In genomic region chr19:53507523-53508442, GRCh38 we compare ENCODE assay signal across 1 cellular context.
TF ChIP-seq lines count a peak whose summit lies in the region.

No MANE protein-coding gene starts in this region.

TF ChIP-seq in HepG2, 621 proteins besides CTCF, POLR2A, EP300 and RAD21 (continued from another document and continues in another):
- TF ChIP-seq EHMT2 (IDR thresholded peaks at IDR 0.05; ENCODE audit: borderline replicate concordance, low read depth, low read length) (peak; percentile 94; the same call in 1 of the 2 replicates), RXRA (CRISPR knock-in tag; IDR thresholded peaks at IDR 0.05) (peak; percentile 93), DNMT1 (CRISPR knock-in tag; IDR thresholded peaks at IDR 0.05) (no peak), ZNF563 (CRISPR knock-in tag; IDR thresholded peaks at IDR 0.05) (no peak), ZNF367 (CRISPR knock-in tag; IDR thresholded peaks at IDR 0.05; ENCODE audit: borderline replicate concordance) (no peak), ZNF329 (CRISPR knock-in tag; IDR thresholded peaks at IDR 0.05; ENCODE audit: low read depth) (no peak), ZNF709 (CRISPR knock-in tag; IDR thresholded peaks at IDR 0.05) (peak; percentile 11; the same call in 1 of the 2 replicates), RARA (CRISPR knock-in tag; IDR thresholded peaks at IDR 0.05) (peak; percentile 88), ZNF576 (CRISPR knock-in tag; IDR thresholded peaks at IDR 0.05) (no peak), ZNF503 (CRISPR knock-in tag; IDR thresholded peaks at IDR 0.05) (0 out of 2 replicates have a peak, but pooled peaks have one; percentile 30), NR3C1 (CRISPR knock-in tag; IDR thresholded peaks at IDR 0.05) (no peak), HCFC1 (IDR thresholded peaks at IDR 0.05; ENCODE audit: low read depth, low read length) (no peak), BCLAF1 (IDR thresholded peaks at IDR 0.05) (no peak), ZNF543 (CRISPR knock-in tag; IDR thresholded peaks at IDR 0.05) (peak; percentile 78; the same call in 1 of the 2 replicates), POGZ (CRISPR knock-in tag; IDR thresholded peaks at IDR 0.05) (peak; percentile 65), ZNF567 (CRISPR knock-in tag; IDR thresholded peaks at IDR 0.05; ENCODE audit: borderline replicate concordance) (no peak), ZNF580 (CRISPR knock-in tag; IDR thresholded peaks at IDR 0.05; ENCODE audit: borderline replicate concordance, low read depth) (peak; percentile 63; the same call in 1 of the 2 replicates), ARNT2 (CRISPR knock-in tag; IDR thresholded peaks at IDR 0.05; ENCODE audit: low read depth) (no peak), NCOR1 (IDR thresholded peaks at IDR 0.05; ENCODE audit: borderline replicate concordance, low read length) (peak; percentile 65; the same call in 1 of the 2 replicates), SALL2 (CRISPR knock-in tag; IDR thresholded peaks at IDR 0.05) (no peak), SMYD3 (CRISPR knock-in tag; IDR thresholded peaks at IDR 0.05) (no peak), SMAD1 (CRISPR knock-in tag; IDR thresholded peaks at IDR 0.05; ENCODE audit: borderline replicate concordance, low read depth) (no peak), E2F1 (CRISPR knock-in tag; IDR thresholded peaks at IDR 0.05) (no peak), PRPF4 (IDR thresholded peaks at IDR 0.05; ENCODE audit: low read depth, low read length, poor library complexity, severe bottlenecking) (no peak), MTA3 (CRISPR knock-in tag; IDR thresholded peaks at IDR 0.05) (no peak), SMAD9 (CRISPR knock-in tag; IDR thresholded peaks at IDR 0.05) (no peak), ZNF33A (CRISPR knock-in tag; IDR thresholded peaks at IDR 0.05; ENCODE audit: borderline replicate concordance) (no peak), ZNF597 (CRISPR knock-in tag; IDR thresholded peaks at IDR 0.05) (no peak), AKAP8 (CRISPR knock-in tag; IDR thresholded peaks at IDR 0.05) (0 out of 2 replicates have a peak, but pooled peaks have one; percentile 31)
- TF ChIP-seq, protein P1, sequence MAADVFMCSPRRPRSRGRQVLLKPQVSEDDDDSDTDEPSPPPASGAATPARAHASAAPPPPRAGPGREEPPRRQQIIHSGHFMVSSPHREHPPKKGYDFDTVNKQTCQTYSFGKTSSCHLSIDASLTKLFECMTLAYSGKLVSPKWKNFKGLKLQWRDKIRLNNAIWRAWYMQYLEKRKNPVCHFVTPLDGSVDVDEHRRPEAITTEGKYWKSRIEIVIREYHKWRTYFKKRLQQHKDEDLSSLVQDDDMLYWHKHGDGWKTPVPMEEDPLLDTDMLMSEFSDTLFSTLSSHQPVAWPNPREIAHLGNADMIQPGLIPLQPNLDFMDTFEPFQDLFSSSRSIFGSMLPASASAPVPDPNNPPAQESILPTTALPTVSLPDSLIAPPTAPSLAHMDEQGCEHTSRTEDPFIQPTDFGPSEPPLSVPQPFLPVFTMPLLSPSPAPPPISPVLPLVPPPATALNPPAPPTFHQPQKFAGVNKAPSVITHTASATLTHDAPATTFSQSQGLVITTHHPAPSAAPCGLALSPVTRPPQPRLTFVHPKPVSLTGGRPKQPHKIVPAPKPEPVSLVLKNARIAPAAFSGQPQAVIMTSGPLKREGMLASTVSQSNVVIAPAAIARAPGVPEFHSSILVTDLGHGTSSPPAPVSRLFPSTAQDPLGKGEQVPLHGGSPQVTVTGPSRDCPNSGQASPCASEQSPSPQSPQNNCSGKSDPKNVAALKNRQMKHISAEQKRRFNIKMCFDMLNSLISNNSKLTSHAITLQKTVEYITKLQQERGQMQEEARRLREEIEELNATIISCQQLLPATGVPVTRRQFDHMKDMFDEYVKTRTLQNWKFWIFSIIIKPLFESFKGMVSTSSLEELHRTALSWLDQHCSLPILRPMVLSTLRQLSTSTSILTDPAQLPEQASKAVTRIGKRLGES (CRISPR knock-in tag; IDR thresholded peaks at IDR 0.05; ENCODE audit: borderline replicate concordance), result no peak
- TF ChIP-seq, protein P2, sequence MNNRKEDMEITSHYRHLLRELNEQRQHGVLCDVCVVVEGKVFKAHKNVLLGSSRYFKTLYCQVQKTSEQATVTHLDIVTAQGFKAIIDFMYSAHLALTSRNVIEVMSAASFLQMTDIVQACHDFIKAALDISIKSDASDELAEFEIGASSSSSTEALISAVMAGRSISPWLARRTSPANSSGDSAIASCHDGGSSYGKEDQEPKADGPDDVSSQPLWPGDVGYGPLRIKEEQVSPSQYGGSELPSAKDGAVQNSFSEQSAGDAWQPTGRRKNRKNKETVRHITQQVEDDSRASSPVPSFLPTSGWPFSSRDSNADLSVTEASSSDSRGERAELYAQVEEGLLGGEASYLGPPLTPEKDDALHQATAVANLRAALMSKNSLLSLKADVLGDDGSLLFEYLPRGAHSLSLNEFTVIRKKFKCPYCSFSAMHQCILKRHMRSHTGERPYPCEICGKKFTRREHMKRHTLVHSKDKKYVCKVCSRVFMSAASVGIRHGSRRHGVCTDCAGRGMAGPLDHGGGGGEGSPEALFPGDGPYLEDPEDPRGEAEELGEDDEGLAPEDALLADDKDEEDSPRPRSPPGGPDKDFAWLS (CRISPR knock-in tag; IDR thresholded peaks at IDR 0.05; ENCODE audit: borderline replicate concordance), result no peak
- TF ChIP-seq, protein P3, sequence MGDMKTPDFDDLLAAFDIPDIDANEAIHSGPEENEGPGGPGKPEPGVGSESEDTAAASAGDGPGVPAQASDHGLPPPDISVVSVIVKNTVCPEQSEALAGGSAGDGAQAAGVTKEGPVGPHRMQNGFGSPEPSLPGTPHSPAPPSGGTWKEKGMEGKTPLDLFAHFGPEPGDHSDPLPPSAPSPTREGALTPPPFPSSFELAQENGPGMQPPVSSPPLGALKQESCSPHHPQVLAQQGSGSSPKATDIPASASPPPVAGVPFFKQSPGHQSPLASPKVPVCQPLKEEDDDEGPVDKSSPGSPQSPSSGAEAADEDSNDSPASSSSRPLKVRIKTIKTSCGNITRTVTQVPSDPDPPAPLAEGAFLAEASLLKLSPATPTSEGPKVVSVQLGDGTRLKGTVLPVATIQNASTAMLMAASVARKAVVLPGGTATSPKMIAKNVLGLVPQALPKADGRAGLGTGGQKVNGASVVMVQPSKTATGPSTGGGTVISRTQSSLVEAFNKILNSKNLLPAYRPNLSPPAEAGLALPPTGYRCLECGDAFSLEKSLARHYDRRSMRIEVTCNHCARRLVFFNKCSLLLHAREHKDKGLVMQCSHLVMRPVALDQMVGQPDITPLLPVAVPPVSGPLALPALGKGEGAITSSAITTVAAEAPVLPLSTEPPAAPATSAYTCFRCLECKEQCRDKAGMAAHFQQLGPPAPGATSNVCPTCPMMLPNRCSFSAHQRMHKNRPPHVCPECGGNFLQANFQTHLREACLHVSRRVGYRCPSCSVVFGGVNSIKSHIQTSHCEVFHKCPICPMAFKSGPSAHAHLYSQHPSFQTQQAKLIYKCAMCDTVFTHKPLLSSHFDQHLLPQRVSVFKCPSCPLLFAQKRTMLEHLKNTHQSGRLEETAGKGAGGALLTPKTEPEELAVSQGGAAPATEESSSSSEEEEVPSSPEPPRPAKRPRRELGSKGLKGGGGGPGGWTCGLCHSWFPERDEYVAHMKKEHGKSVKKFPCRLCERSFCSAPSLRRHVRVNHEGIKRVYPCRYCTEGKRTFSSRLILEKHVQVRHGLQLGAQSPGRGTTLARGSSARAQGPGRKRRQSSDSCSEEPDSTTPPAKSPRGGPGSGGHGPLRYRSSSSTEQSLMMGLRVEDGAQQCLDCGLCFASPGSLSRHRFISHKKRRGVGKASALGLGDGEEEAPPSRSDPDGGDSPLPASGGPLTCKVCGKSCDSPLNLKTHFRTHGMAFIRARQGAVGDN (CRISPR knock-in tag; IDR thresholded peaks at IDR 0.05), result peak; percentile 85
- TF ChIP-seq, protein P4, sequence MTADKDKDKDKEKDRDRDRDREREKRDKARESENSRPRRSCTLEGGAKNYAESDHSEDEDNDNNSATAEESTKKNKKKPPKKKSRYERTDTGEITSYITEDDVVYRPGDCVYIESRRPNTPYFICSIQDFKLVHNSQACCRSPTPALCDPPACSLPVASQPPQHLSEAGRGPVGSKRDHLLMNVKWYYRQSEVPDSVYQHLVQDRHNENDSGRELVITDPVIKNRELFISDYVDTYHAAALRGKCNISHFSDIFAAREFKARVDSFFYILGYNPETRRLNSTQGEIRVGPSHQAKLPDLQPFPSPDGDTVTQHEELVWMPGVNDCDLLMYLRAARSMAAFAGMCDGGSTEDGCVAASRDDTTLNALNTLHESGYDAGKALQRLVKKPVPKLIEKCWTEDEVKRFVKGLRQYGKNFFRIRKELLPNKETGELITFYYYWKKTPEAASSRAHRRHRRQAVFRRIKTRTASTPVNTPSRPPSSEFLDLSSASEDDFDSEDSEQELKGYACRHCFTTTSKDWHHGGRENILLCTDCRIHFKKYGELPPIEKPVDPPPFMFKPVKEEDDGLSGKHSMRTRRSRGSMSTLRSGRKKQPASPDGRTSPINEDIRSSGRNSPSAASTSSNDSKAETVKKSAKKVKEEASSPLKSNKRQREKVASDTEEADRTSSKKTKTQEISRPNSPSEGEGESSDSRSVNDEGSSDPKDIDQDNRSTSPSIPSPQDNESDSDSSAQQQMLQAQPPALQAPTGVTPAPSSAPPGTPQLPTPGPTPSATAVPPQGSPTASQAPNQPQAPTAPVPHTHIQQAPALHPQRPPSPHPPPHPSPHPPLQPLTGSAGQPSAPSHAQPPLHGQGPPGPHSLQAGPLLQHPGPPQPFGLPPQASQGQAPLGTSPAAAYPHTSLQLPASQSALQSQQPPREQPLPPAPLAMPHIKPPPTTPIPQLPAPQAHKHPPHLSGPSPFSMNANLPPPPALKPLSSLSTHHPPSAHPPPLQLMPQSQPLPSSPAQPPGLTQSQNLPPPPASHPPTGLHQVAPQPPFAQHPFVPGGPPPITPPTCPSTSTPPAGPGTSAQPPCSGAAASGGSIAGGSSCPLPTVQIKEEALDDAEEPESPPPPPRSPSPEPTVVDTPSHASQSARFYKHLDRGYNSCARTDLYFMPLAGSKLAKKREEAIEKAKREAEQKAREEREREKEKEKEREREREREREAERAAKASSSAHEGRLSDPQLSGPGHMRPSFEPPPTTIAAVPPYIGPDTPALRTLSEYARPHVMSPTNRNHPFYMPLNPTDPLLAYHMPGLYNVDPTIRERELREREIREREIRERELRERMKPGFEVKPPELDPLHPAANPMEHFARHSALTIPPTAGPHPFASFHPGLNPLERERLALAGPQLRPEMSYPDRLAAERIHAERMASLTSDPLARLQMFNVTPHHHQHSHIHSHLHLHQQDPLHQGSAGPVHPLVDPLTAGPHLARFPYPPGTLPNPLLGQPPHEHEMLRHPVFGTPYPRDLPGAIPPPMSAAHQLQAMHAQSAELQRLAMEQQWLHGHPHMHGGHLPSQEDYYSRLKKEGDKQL (CRISPR knock-in tag; IDR thresholded peaks at IDR 0.05; ENCODE audit: low read depth), result no peak
- TF ChIP-seq, protein P5, sequence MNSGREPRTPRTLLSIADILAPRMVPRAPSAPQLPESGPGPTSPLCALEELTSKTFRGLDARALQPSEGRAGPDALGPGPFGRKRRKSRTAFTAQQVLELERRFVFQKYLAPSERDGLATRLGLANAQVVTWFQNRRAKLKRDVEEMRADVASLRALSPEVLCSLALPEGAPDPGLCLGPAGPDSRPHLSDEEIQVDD (CRISPR knock-in tag; IDR thresholded peaks at IDR 0.05; ENCODE audit: borderline replicate concordance), result no peak
